12 cellular contexts compared by ENCODE assay signal in genomic region chr10:91077549-91078017, GRCh38.
DNase-seq lines count a peak whose midpoint lies in the region; FAIRE-seq and TF ChIP-seq lines count a peak whose summit lies in the region.
"Had no signal": no experiment of that assay in that cellular context is flagged by ENCODE, and none has a peak within 500 bp of the region (broad histone marks: within the 10 kb centered on the region; RNA-seq: fewer than 3 reads in every experiment).

No MANE protein-coding gene starts in this region.

- peak; percentile 69 for DNase-seq in DMS153 treated with DMSO at 0.1 percent for 48 hours (lab: John Stamatoyannopoulos, UW; ENCODE audit: unreplicated experiment)
- peak; percentile 24 for DNase-seq in NCI-H460 (ENCODE audit: extremely low read depth, low read depth)
- DNase-seq in esophagus muscularis mucosa (ENCODE audit: extremely low spot score): peak; percentile 87
- peak in 4 of 5 donors; percentile 21 to 43 (median 28) for DNase-seq in ovary
- DNase-seq in activated CD4-positive, alpha-beta T cell treated with anti-CD3 and anti-CD28 coated beads, Interleukin-2, amount 10 ng/mL, durations not matched to agents 24 days and 14 days: no peak
- DNase-seq in SW480 (ENCODE audit: low spot score): no peak
- DNase-seq in HTR-8/SVneo (ENCODE audit: insufficient read length, low spot score): no peak
- no peak for DNase-seq in activated CD4-positive, alpha-beta T cell treated with anti-CD3 and anti-CD28 coated beads, Interleukin-2, amount 10 ng/mL, durations not matched to agents 7 days and 5 days
- DNase-seq: naive B cell; stimulated activated naive CD4-positive, alpha-beta T cell had no signal

- H3K4me1 Mint-ChIP-seq in activated CD4-positive, alpha-beta T cell treated with anti-CD3 and anti-CD28 coated beads, Interleukin-2, amount 10 ng/mL, durations not matched to agents 24 days and 14 days: no peaks in the 10 kb centered on the region
- H3K4me1 Mint-ChIP-seq in activated CD4-positive, alpha-beta T cell treated with anti-CD3 and anti-CD28 coated beads, Interleukin-2, amount 10 ng/mL, durations not matched to agents 7 days and 5 days: no peaks in the 10 kb centered on the region
- H3K4me1 Mint-ChIP-seq: central memory CD8-positive, alpha-beta T cell; IgD-negative memory B cell; naive B cell had no signal

- no peak for FAIRE-seq in HTR-8/SVneo (lab: Jason Lieb, UNC)

- H3K27ac ChIP-seq in esophagus muscularis mucosa (replicated peaks in 1 of 4): peak overlapping the region in 3 of 4 donors; percentile 29 to 48 (median 47)
- H3K27ac ChIP-seq in ovary: peak overlapping the region in 1 of 2 donors; percentile 9

- 32% methylated on average over 8 of the region's 8 CpGs for WGBS in esophagus muscularis mucosa
- 15 to 33% (median 15%) methylated on average over 8 of the region's 8 CpGs for WGBS in ovary, 3 donors

- intact Hi-C loops in esophagus muscularis mucosa (cut with DNase I): no loop called here
- intact Hi-C loops in ovary (cut with DNase I): no loop called here
- intact Hi-C loops in activated CD4-positive, alpha-beta T cell treated with anti-CD3 and anti-CD28 coated beads, Interleukin-2, amount 10 ng/mL, durations not matched to agents 24 days and 14 days (cut with micrococcal nuclease): no loop called here

- H3K4me1 ChIP-seq in esophagus muscularis mucosa (peaks cover 14 to 34% (median 16%) of the 10 kb centered on the region in 4 donors), ovary (ENCODE audit: insufficient read depth) (peaks cover 3% of the 10 kb centered on the region)

- TF ChIP-seq CTCF in esophagus muscularis mucosa (IDR thresholded peaks at IDR 0.05): no peak
- no peak for TF ChIP-seq CTCF in ovary (IDR thresholded peaks at IDR 0.05)

- no peaks in the 10 kb centered on the region for H3K27me3 ChIP-seq in esophagus muscularis mucosa
- no peaks in the 10 kb centered on the region for H3K27me3 ChIP-seq in ovary

- POLR2A ChIA-PET in activated CD4-positive, alpha-beta T cell treated with anti-CD3 and anti-CD28 coated beads, Interleukin-2, amount 10 ng/mL, durations not matched to agents 7 days and 5 days (lab: Charles Lee): no interaction called here

- no peaks in the 10 kb centered on the region for H3K36me3 ChIP-seq in esophagus muscularis mucosa
- no peaks in the 10 kb centered on the region for H3K36me3 ChIP-seq in ovary

- peak overlapping the region in 2 of 4 donors; percentile 0 to 18 for H3K4me3 ChIP-seq in esophagus muscularis mucosa
- H3K4me3 ChIP-seq in ovary: no peak overlapping the region

- no peak overlapping the region for H3K27ac Mint-ChIP-seq in activated CD4-positive, alpha-beta T cell treated with anti-CD3 and anti-CD28 coated beads, Interleukin-2, amount 10 ng/mL, durations not matched to agents 24 days and 14 days
- no peak overlapping the region for H3K27ac Mint-ChIP-seq in activated CD4-positive, alpha-beta T cell treated with anti-CD3 and anti-CD28 coated beads, Interleukin-2, amount 10 ng/mL, durations not matched to agents 7 days and 5 days
- H3K27ac Mint-ChIP-seq: IgD-negative memory B cell, naive B cell had no signal

- no peaks in the 10 kb centered on the region for H3K36me3 Mint-ChIP-seq in activated CD4-positive, alpha-beta T cell treated with anti-CD3 and anti-CD28 coated beads, Interleukin-2, amount 10 ng/mL, durations not matched to agents 24 days and 14 days (ENCODE audit: low read depth)
- H3K36me3 Mint-ChIP-seq in activated CD4-positive, alpha-beta T cell treated with anti-CD3 and anti-CD28 coated beads, Interleukin-2, amount 10 ng/mL, durations not matched to agents 7 days and 5 days (ENCODE audit: low read depth): no peaks in the 10 kb centered on the region
- H3K36me3 Mint-ChIP-seq: IgD-negative memory B cell, naive B cell had no signal

- H3K4me3 Mint-ChIP-seq in activated CD4-positive, alpha-beta T cell treated with anti-CD3 and anti-CD28 coated beads, Interleukin-2, amount 10 ng/mL, durations not matched to agents 24 days and 14 days: no peak overlapping the region
- no peak overlapping the region for H3K4me3 Mint-ChIP-seq in activated CD4-positive, alpha-beta T cell treated with anti-CD3 and anti-CD28 coated beads, Interleukin-2, amount 10 ng/mL, durations not matched to agents 7 days and 5 days
- H3K4me3 Mint-ChIP-seq: central memory CD8-positive, alpha-beta T cell; IgD-negative memory B cell; naive B cell had no signal

- H3K9me3 Mint-ChIP-seq in activated CD4-positive, alpha-beta T cell treated with anti-CD3 and anti-CD28 coated beads, Interleukin-2, amount 10 ng/mL, durations not matched to agents 24 days and 14 days: no peaks in the 10 kb centered on the region
- no peaks in the 10 kb centered on the region for H3K9me3 Mint-ChIP-seq in activated CD4-positive, alpha-beta T cell treated with anti-CD3 and anti-CD28 coated beads, Interleukin-2, amount 10 ng/mL, durations not matched to agents 7 days and 5 days
- H3K9me3 Mint-ChIP-seq: central memory CD8-positive, alpha-beta T cell had no signal

- TF ChIP-seq EP300 in esophagus muscularis mucosa (IDR thresholded peaks at IDR 0.05) (no peak), ovary (IDR thresholded peaks at IDR 0.05) (no peak)

- TF ChIP-seq POLR2A in esophagus muscularis mucosa (IDR thresholded peaks at IDR 0.05; ENCODE audit: low read depth) (no peak), ovary (IDR thresholded peaks at IDR 0.05) (no peak)

- peaks cover 38% of the 10 kb centered on the region for H3K27me3 Mint-ChIP-seq in activated CD4-positive, alpha-beta T cell treated with anti-CD3 and anti-CD28 coated beads, Interleukin-2, amount 10 ng/mL, durations not matched to agents 24 days and 14 days
- H3K27me3 Mint-ChIP-seq in activated CD4-positive, alpha-beta T cell treated with anti-CD3 and anti-CD28 coated beads, Interleukin-2, amount 10 ng/mL, durations not matched to agents 7 days and 5 days: peaks cover 27% of the 10 kb centered on the region

- CTCF ChIA-PET in activated CD4-positive, alpha-beta T cell treated with anti-CD3 and anti-CD28 coated beads, Interleukin-2, amount 10 ng/mL, durations not matched to agents 7 days and 5 days (lab: Charles Lee): interaction anchor here (0.5 kb wide), 1 partner anchor 21 kb away, joined by 3 read pairs; no protein-coding TSS in a partner anchor

- H3K9me3 ChIP-seq in esophagus muscularis mucosa (no peaks in the 10 kb centered on the region), ovary (no peaks in the 10 kb centered on the region)

Comparison
In these comparisons a context has a peak if more than half of its experiments do, and no peak if none do; other contexts are left out.
1. DNase-seq: peak in DMS153 treated with DMSO at 0.1 percent for 48 hours (single experiment), NCI-H460 (single experiment), esophagus muscularis mucosa (single experiment) and ovary (4 of 5); none in activated CD4-positive, alpha-beta T cell treated with anti-CD3 and anti-CD28 coated beads, Interleukin-2, amount 10 ng/mL, durations not matched to agents 24 days and 14 days (single experiment), SW480 (single experiment), HTR-8/SVneo (single experiment) and activated CD4-positive, alpha-beta T cell treated with anti-CD3 and anti-CD28 coated beads, Interleukin-2, amount 10 ng/mL, durations not matched to agents 7 days and 5 days (single experiment).